Comparison of ENCODE assay signal across 24 cellular contexts in genomic region chr1:183537405-183537804, GRCh38. TPM values are rescaled to one million over a fixed set of nuclear protein-coding genes. Genes with fewer than 3 reads are reported as not detected.
DNase-seq lines count a peak whose midpoint lies in the region; ATAC-seq and TF ChIP-seq lines count a peak whose summit lies in the region.
"Had no signal": no experiment of that assay in that cellular context is flagged by ENCODE, and none has a peak within 500 bp of the region (broad histone marks: within the 10 kb centered on the region; RNA-seq: fewer than 3 reads in every experiment).

No MANE protein-coding gene starts in this region.

- TF ChIP-seq CTCF in HEK293 (tag by site-specific recombination; IDR thresholded peaks at IDR 0.05), result no peak

- H2BK120ac ChIP-seq in trophoblast cell (ENCODE audit: insufficient read depth, low read length, poor library complexity), result no peak overlapping the region

- no peak overlapping the region for H3K9ac ChIP-seq in trophoblast cell (ENCODE audit: low read length)

- no peak overlapping the region for H4K8ac ChIP-seq in trophoblast cell (ENCODE audit: low read depth, low read length)

- no peak overlapping the region for H3K18ac ChIP-seq in trophoblast cell (ENCODE audit: low read length)

- POLR2A ChIA-PET in HEK293 (lab: Yijun Ruan, JAX), result no interaction called here

- H2AFZ ChIP-seq in ACC112 (ENCODE audit: low read length, unreplicated experiment) (no peak overlapping the region), trophoblast cell (ENCODE audit: insufficient read depth, low read length, poor library complexity) (no peak overlapping the region)

- H2BK5ac ChIP-seq in trophoblast cell (ENCODE audit: low read depth, low read length, poor library complexity), result no peak overlapping the region

- peak overlapping the region; percentile 56 for H3K27ac Mint-ChIP-seq in activated T-cell treated with anti-CD3 and anti-CD28 coated beads, Interleukin-2, amount 50 U/mL, for 24 hours
- peak overlapping the region; percentile 85 for H3K27ac Mint-ChIP-seq in activated T-helper 17 cell treated with anti-CD3 and anti-CD28 coated beads, Interleukin-2, amount 50 U/mL, for 72 hours

- no peaks in the 10 kb centered on the region for H3K27me3 ChIP-seq in ACC112 (ENCODE audit: insufficient read depth, low read length)
- H3K27me3 ChIP-seq in trophoblast cell (ENCODE audit: insufficient read depth, low read length), result no peaks in the 10 kb centered on the region
- H3K27me3 ChIP-seq: SJSA1 had no signal

- H3K4me3 ChIP-seq in ACC112 (ENCODE audit: low read depth, low read length) (no peak overlapping the region), HEK293 (ENCODE audit: low read depth, low read length) (no peak overlapping the region), trophoblast cell (ENCODE audit: low read depth, low read length) (no peak overlapping the region)
- H3K4me3 ChIP-seq: SJSA1 had no signal

- H3K79me1 ChIP-seq in trophoblast cell (ENCODE audit: low read length), result no peaks in the 10 kb centered on the region

- peaks cover 92% of the 10 kb centered on the region for H3K36me3 Mint-ChIP-seq in activated T-cell treated with anti-CD3 and anti-CD28 coated beads, Interleukin-2, amount 50 U/mL, for 24 hours (ENCODE audit: low read depth)
- peaks cover 97% of the 10 kb centered on the region for H3K36me3 Mint-ChIP-seq in activated T-helper 17 cell treated with anti-CD3 and anti-CD28 coated beads, Interleukin-2, amount 50 U/mL, for 72 hours (ENCODE audit: low read depth)

- WGBS in trophoblast cell (ENCODE audit: extremely low coverage, insufficient coverage, insufficient read length), result no CpG with 5 or more reads among the region's 4 CpGs

- H3K36me3 ChIP-seq in ACC112 (ENCODE audit: insufficient read depth, low read length), result peaks cover 37% of the 10 kb centered on the region
- peaks cover 40 to 72% of the 10 kb centered on the region in 2 experiments for H3K36me3 ChIP-seq in HEK293 (ENCODE audit: control insufficient read depth in 2 of 2, insufficient read depth in 1 of 2, low read length in 2 of 2)
- H3K36me3 ChIP-seq in trophoblast cell (ENCODE audit: control insufficient read depth in 1 of 2, insufficient read depth in 2 of 2, low read length in 2 of 2), result peaks cover 12 to 24% of the 10 kb centered on the region in 2 experiments

- H2BK12ac ChIP-seq in trophoblast cell (ENCODE audit: low read length), result no peak overlapping the region

- no peak overlapping the region for H3K23ac ChIP-seq in trophoblast cell (ENCODE audit: low read length)

- ATAC-seq in activated T-helper 17 cell treated with anti-CD3 and anti-CD28 coated beads, Interleukin-2, amount 50 U/mL, for 72 hours (replicated peaks), result peak; percentile 54
- ATAC-seq in HG03442 (IDR thresholded peaks at IDR 0.05; ENCODE audit: unreplicated experiment), result no peak

- H3K4me2 ChIP-seq in trophoblast cell (ENCODE audit: low read length), result no peak overlapping the region

- no peak overlapping the region for H4K91ac ChIP-seq in trophoblast cell (ENCODE audit: low read depth, low read length)

- no peak for DNase-seq in activated T-cell treated with anti-CD3 and anti-CD28 coated beads, Interleukin-2, amount 50 U/mL, for 24 hours
- no peak for DNase-seq in activated T-cell treated with anti-CD3 and anti-CD28 coated beads for 4 hours
- no peak for DNase-seq in midbrain (lab: John Stamatoyannopoulos, UW)
- no peak for DNase-seq in trophoblast cell
- DNase-seq: C1 segment of cervical spinal cord; CD8-positive, alpha-beta memory T cell; DMS 273 treated with DMSO at 0.1 percent for 48 hours; DMS79; EL; GF-D8; KBM-7; MV-4-11; NCI-H1105; NCI-H1436 treated with DMSO at 0.1 percent for 48 hours; NCI-H1930; NCI-H446; NCI-H524 treated with DMSO at 0.1 percent for 48 hours; NCI-H774; Right ventricle myocardium superior had no signal

- no peak overlapping the region for H3K4me3 Mint-ChIP-seq in activated T-cell treated with anti-CD3 and anti-CD28 coated beads, Interleukin-2, amount 50 U/mL, for 24 hours
- no peak overlapping the region for H3K4me3 Mint-ChIP-seq in activated T-helper 17 cell treated with anti-CD3 and anti-CD28 coated beads, Interleukin-2, amount 50 U/mL, for 72 hours
- H3K4me3 Mint-ChIP-seq: CD8-positive, alpha-beta memory T cell had no signal

- H3K4ac ChIP-seq in trophoblast cell (ENCODE audit: low read depth, low read length), result no peak overlapping the region

- H3K9me3 ChIP-seq in HEK293 (ENCODE audit: control insufficient read depth, insufficient read depth, low read depth, low read length) (no peaks in the 10 kb centered on the region), trophoblast cell (ENCODE audit: insufficient read depth, low read depth, low read length) (no peaks in the 10 kb centered on the region)
- H3K9me3 ChIP-seq: SJSA1 had no signal

- H3K14ac ChIP-seq in trophoblast cell (ENCODE audit: low read length), result no peak overlapping the region

- H3K27ac ChIP-seq in ACC112 (ENCODE audit: low read depth, low read length) (peak overlapping the region; percentile 37; the same call in 1 of the 2 replicates), HEK293 (ENCODE audit: extremely low read depth, low read depth, low read length) (no peak overlapping the region), trophoblast cell (ENCODE audit: low read depth, low read length) (no peak overlapping the region)
- H3K27ac ChIP-seq: SJSA1 had no signal

- no peaks in the 10 kb centered on the region for H3K79me2 ChIP-seq in ACC112 (ENCODE audit: control insufficient read depth, insufficient read depth, low read length, unreplicated experiment)
- no peaks in the 10 kb centered on the region for H3K79me2 ChIP-seq in trophoblast cell (ENCODE audit: control insufficient read depth, insufficient read depth, low read length, poor library complexity)

- H3K27me3 Mint-ChIP-seq in activated T-cell treated with anti-CD3 and anti-CD28 coated beads, Interleukin-2, amount 50 U/mL, for 24 hours, result no peaks in the 10 kb centered on the region
- H3K27me3 Mint-ChIP-seq in activated T-helper 17 cell treated with anti-CD3 and anti-CD28 coated beads, Interleukin-2, amount 50 U/mL, for 72 hours, result no peaks in the 10 kb centered on the region
- H3K27me3 Mint-ChIP-seq: CD8-positive, alpha-beta memory T cell had no signal

- H2AK5ac ChIP-seq in trophoblast cell (ENCODE audit: low read length), result no peak overlapping the region

- no peaks in the 10 kb centered on the region for H3K9me3 Mint-ChIP-seq in activated T-cell treated with anti-CD3 and anti-CD28 coated beads, Interleukin-2, amount 50 U/mL, for 24 hours
- H3K9me3 Mint-ChIP-seq in activated T-helper 17 cell treated with anti-CD3 and anti-CD28 coated beads, Interleukin-2, amount 50 U/mL, for 72 hours, result no peaks in the 10 kb centered on the region
- H3K9me3 Mint-ChIP-seq: CD8-positive, alpha-beta memory T cell had no signal

- H4K12ac ChIP-seq in trophoblast cell (ENCODE audit: low read depth, low read length), result no peak overlapping the region

- CTCF ChIA-PET in HEK293 (lab: Yijun Ruan, JAX), result no interaction called here

- H3K4me1 Mint-ChIP-seq in activated T-cell treated with anti-CD3 and anti-CD28 coated beads, Interleukin-2, amount 50 U/mL, for 24 hours (ENCODE audit: low read depth), result peaks cover 2% of the 10 kb centered on the region
- no peaks in the 10 kb centered on the region for H3K4me1 Mint-ChIP-seq in activated T-helper 17 cell treated with anti-CD3 and anti-CD28 coated beads, Interleukin-2, amount 50 U/mL, for 72 hours
- H3K4me1 Mint-ChIP-seq: CD8-positive, alpha-beta memory T cell had no signal

- peaks cover 11% of the 10 kb centered on the region for H3K4me1 ChIP-seq in ACC112 (ENCODE audit: control insufficient read depth, insufficient read depth, low read length, unreplicated experiment)
- no peaks in the 10 kb centered on the region for H3K4me1 ChIP-seq in HEK293 (ENCODE audit: control insufficient read depth, insufficient read depth, low read length)
- H3K4me1 ChIP-seq in trophoblast cell (ENCODE audit: control insufficient read depth in 1 of 2, insufficient read depth in 2 of 2, low read length in 2 of 2), result no peaks in the 10 kb centered on the region

TF ChIP-seq in HEK293, 187 proteins besides CTCF, POLR2A, EP300 and RAD21:
- TF ChIP-seq ZNF146 (tag by site-specific recombination; IDR thresholded peaks at IDR 0.05) (0 out of 2 replicates have a peak, but pooled peaks have one; percentile 46), AEBP2 (tag by site-specific recombination; IDR thresholded peaks at IDR 0.05; ENCODE audit: borderline replicate concordance) (no peak)

RNA-seq across cellular contexts. Expression of gene NCF2, which starts 52.9 kb away (rescaled TPM):
- total RNA-seq in activated T-helper 17 cell treated with anti-CD3 and anti-CD28 coated beads, Interleukin-2, amount 50 U/mL, for 72 hours, result 10 to 100 TPM in 1 of 2 donors, 1 to 10 TPM in 1; 4.4 to 18.7 TPM
- 3.5 and 3.8 TPM in 2 replicates for polyA plus RNA-seq in trophoblast cell (2013)
